In genomic region chr12:1605129-1606020, GRCh38 we compare ENCODE assay signal across 8 cellular contexts. TPM values are rescaled to one million over a fixed set of nuclear protein-coding genes. Genes with fewer than 3 reads are reported as not detected.
A peak's percentile ranks its signal among the peaks of the same experiment; 100 is the strongest.
DNase-seq lines count a peak whose midpoint lies in the region; ATAC-seq, FAIRE-seq and TF ChIP-seq lines count a peak whose summit lies in the region.

No MANE protein-coding gene starts in this region.

- no peaks in the 10 kb centered on the region for H3K9me3 Mint-ChIP-seq in activated CD4-positive, alpha-beta memory T cell treated with anti-CD3 and anti-CD28 coated beads for 36 hours

- H3K4me3 ChIP-seq in A549 (peak overlapping the region; percentile 48), lower lobe of right lung (peak overlapping the region; percentile 58)
- H3K4me3 ChIP-seq in effector memory CD4-positive, alpha-beta T cell (ENCODE audit: insufficient read depth, low read depth, low read length, poor library complexity, severe bottlenecking), result peak overlapping the region; percentile 39

- POLR2A ChIA-PET in A549 (lab: Yijun Ruan, JAX), result interaction anchor here (2.0 kb wide), 1 partner anchor 25 kb away, joined by 6 read pairs; no protein-coding TSS in a partner anchor
- POLR2A ChIA-PET in activated CD4-positive, alpha-beta memory T cell treated with anti-CD3 and anti-CD28 coated beads for 36 hours (lab: Charles Lee), result interaction anchor here (0.6 to 1.9 kb wide), 3 partner anchors 11 to 656 kb away, joined by 3 to 8 read pairs (median 3); partner anchors contain the start of genes FBXL14 and RAD52

- TF ChIP-seq RAD21 in A549 (conservative IDR thresholded peaks at IDR 0.05 in 1 of 2, IDR thresholded peaks at IDR 0.05 in 1 of 2), result peak; percentile 81 to 89

- H3K27ac Mint-ChIP-seq in activated CD4-positive, alpha-beta memory T cell treated with anti-CD3 and anti-CD28 coated beads for 36 hours, result peak overlapping the region; percentile 25

- peaks cover 30% of the 10 kb centered on the region for H3K4me1 Mint-ChIP-seq in activated CD4-positive, alpha-beta memory T cell treated with anti-CD3 and anti-CD28 coated beads for 36 hours (ENCODE audit: low read depth)

- peaks cover 24% of the 10 kb centered on the region for H3K4me1 ChIP-seq in A549
- peaks cover 11% of the 10 kb centered on the region for H3K4me1 ChIP-seq in effector memory CD4-positive, alpha-beta T cell (ENCODE audit: control insufficient read depth, insufficient read depth, low read length, poor library complexity, severe bottlenecking)
- peaks cover 38% of the 10 kb centered on the region for H3K4me1 ChIP-seq in lower lobe of right lung

- under 1% methylated on average over 22 of the region's 22 CpGs for WGBS in A549 (ENCODE audit: missing lambda C conversion rate)

- peak; percentile 86 to 88 for DNase-seq in A549 (ENCODE audit: low read depth in 1 of 2, low spot score in 1 of 2)
- peak; percentile 91 for DNase-seq in NCI-H69 (lab: John Stamatoyannopoulos, UW)
- peak; percentile 67 for DNase-seq in activated CD4-positive, alpha-beta memory T cell treated with anti-CD3 and anti-CD28 coated beads for 36 hours
- DNase-seq in effector memory CD4-positive, alpha-beta T cell, result peak; percentile 25 to 45 (median 26)
- DNase-seq in lower lobe of right lung, result peak; percentile 77
- peak; percentile 42 to 74 (median 48) for DNase-seq in stimulated activated naive CD4-positive, alpha-beta T cell (lab: John Stamatoyannopoulos, UW)

- H3K27me3 Mint-ChIP-seq in activated CD4-positive, alpha-beta memory T cell treated with anti-CD3 and anti-CD28 coated beads for 36 hours, result no peaks in the 10 kb centered on the region

- TF ChIP-seq CTCF in A549 (IDR thresholded peaks at IDR 0.05) (peak; percentile 81), GM12874 (IDR thresholded peaks at IDR 0.05; ENCODE audit: insufficient read depth, low read depth, low read length) (peak; percentile 76), lower lobe of right lung (IDR thresholded peaks at IDR 0.05) (peak; percentile 81)

- no peaks in the 10 kb centered on the region for H3K9me3 ChIP-seq in A549
- H3K9me3 ChIP-seq in effector memory CD4-positive, alpha-beta T cell (ENCODE audit: control insufficient read depth, low read length), result no peaks in the 10 kb centered on the region
- H3K9me3 ChIP-seq in lower lobe of right lung, result no peaks in the 10 kb centered on the region

- FAIRE-seq in A549 (lab: Jason Lieb, UNC), result peak; percentile 54

- no peak for TF ChIP-seq EP300 in A549 (IDR thresholded peaks at IDR 0.05)

- H3K36me3 ChIP-seq in effector memory CD4-positive, alpha-beta T cell (ENCODE audit: control insufficient read depth, insufficient read depth, low read length), result no peaks in the 10 kb centered on the region
- no peaks in the 10 kb centered on the region for H3K36me3 ChIP-seq in lower lobe of right lung

- H3K36me3 Mint-ChIP-seq in activated CD4-positive, alpha-beta memory T cell treated with anti-CD3 and anti-CD28 coated beads for 36 hours, result no peaks in the 10 kb centered on the region

- intact Hi-C loops in activated CD4-positive, alpha-beta memory T cell treated with anti-CD3 and anti-CD28 coated beads for 36 hours (cut with micrococcal nuclease), result loop anchor here (1.0 to 5.0 kb wide), 2 partner anchors 13 to 73 kb away; no protein-coding TSS in a partner anchor
- intact Hi-C loops in lower lobe of right lung (cut with DNase I), result no loop called here

- TF ChIP-seq POLR2A in A549 (IDR thresholded peaks at IDR 0.05; ENCODE audit: low read length), result no peak

- CTCF ChIA-PET in A549 (lab: Yijun Ruan, JAX), result interaction anchor here (0.6 to 2.8 kb wide), 27 partner anchors 10 to 1035 kb away, joined by 3 to 22 read pairs (median 4); partner anchors contain the start of genes RAD52 and WNT5B
- CTCF ChIA-PET in activated CD4-positive, alpha-beta memory T cell treated with anti-CD3 and anti-CD28 coated beads for 36 hours (lab: Charles Lee), result interaction anchor here (0.6 to 2.5 kb wide), 13 partner anchors 9 to 501 kb away, joined by 3 to 27 read pairs (median 6); partner anchors contain the start of gene WNT5B

- peak overlapping the region; percentile 74 for H3K4me3 Mint-ChIP-seq in activated CD4-positive, alpha-beta memory T cell treated with anti-CD3 and anti-CD28 coated beads for 36 hours

- H3K27ac ChIP-seq in A549 (peak overlapping the region; percentile 63 to 83), lower lobe of right lung (peak overlapping the region; percentile 92)
- no peak overlapping the region for H3K27ac ChIP-seq in effector memory CD4-positive, alpha-beta T cell (ENCODE audit: insufficient read depth, low read length, poor library complexity, severe bottlenecking)

- peak overlapping the region; percentile 97 for H3K4me2 ChIP-seq in A549

- ATAC-seq in A549, result peak; percentile 91 to 92
- peak; percentile 11 for ATAC-seq in HG03378 (IDR thresholded peaks at IDR 0.05; ENCODE audit: unreplicated experiment)
- peak; percentile 90 to 92 for ATAC-seq in lower lobe of right lung

- H3K27me3 ChIP-seq in effector memory CD4-positive, alpha-beta T cell (replicated peaks; ENCODE audit: control insufficient read depth, insufficient read depth, low read length, poor library complexity, severe bottlenecking), result no peaks in the 10 kb centered on the region
- no peaks in the 10 kb centered on the region for H3K27me3 ChIP-seq in lower lobe of right lung (ENCODE audit: low read depth)

TF ChIP-seq in A549, 52 proteins besides CTCF, POLR2A, EP300 and RAD21:
- peak; percentile 44; the same call in 2 of the 3 replicates for TF ChIP-seq SMC3 (IDR thresholded peaks at IDR 0.05)
- 0 out of 2 replicates have a peak, but pooled peaks have one; percentile 6 for TF ChIP-seq RCOR1 (IDR thresholded peaks at IDR 0.05; ENCODE audit: low read depth, low read length)
- TF ChIP-seq CBX2 (IDR thresholded peaks at IDR 0.05; ENCODE audit: borderline replicate concordance, low read depth), result no peak
- TF ChIP-seq NR3C1 (IDR thresholded peaks at IDR 0.05), result no peak
- TF ChIP-seq JUN (IDR thresholded peaks at IDR 0.05), result 0 out of 5 replicates have a peak, but pooled peaks of 1 of the 2 experiments have one; percentile 39
- TF ChIP-seq, protein P1, sequence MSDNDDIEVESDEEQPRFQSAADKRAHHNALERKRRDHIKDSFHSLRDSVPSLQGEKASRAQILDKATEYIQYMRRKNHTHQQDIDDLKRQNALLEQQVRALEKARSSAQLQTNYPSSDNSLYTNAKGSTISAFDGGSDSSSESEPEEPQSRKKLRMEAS (IDR thresholded peaks at IDR 0.05), result peak; percentile 43; the same call in 1 of the 2 replicates
- peak; percentile 83 for TF ChIP-seq MAFK (IDR thresholded peaks at IDR 0.05; ENCODE audit: partially characterized antibody)
- TF ChIP-seq E2F6 (IDR thresholded peaks at IDR 0.05; ENCODE audit: borderline replicate concordance, low read depth), result peak; percentile 18; the same call in 1 of the 2 replicates

RNA-seq across cellular contexts. Expression of gene FBXL14, which starts 11.0 kb away (rescaled TPM):
- polyA plus RNA-seq in A549 (2011; rRNA removed) (6.7 and 8.2 TPM in 2 replicates), A549 (2017; fragmentation: RNase III; extraction: RNeasy Plus Mini Kit Qiagen cat#74134 plus additional on column Dnase treatment) (6.5 to 8.1 TPM (median 7.1 TPM) in 3 replicates)
- polyA plus RNA-seq in A549 (2012; cell fraction: cytosol; rRNA removed), result 19.5 and 28.3 TPM in 2 replicates
- 12.6 and 21.7 TPM in 2 replicates for polyA plus RNA-seq in A549 (2012; cell fraction: nucleus; rRNA removed)
- polyA minus RNA-seq in A549 (2011; rRNA and poly(A)+ RNA removed), result 10.7 and 17.9 TPM in 2 replicates
- total RNA-seq in activated CD4-positive, alpha-beta memory T cell treated with anti-CD3 and anti-CD28 coated beads for 36 hours, result 10 to 100 TPM; 13.5 to 14.4 TPM
- 16.6 TPM for total RNA-seq in lower lobe of right lung

RNA-seq across cellular contexts. Expression of gene WNT5B, which starts 23.7 kb away (rescaled TPM):
- polyA plus RNA-seq in A549 (2011; rRNA removed) (1.3 TPM in 2 replicates), A549 (2017; fragmentation: RNase III; extraction: RNeasy Plus Mini Kit Qiagen cat#74134 plus additional on column Dnase treatment) (1.0 to 1.6 TPM (median 1.5 TPM) in 3 replicates)
- 1.0 and 2.1 TPM in 2 replicates for polyA plus RNA-seq in A549 (2012; cell fraction: cytosol; rRNA removed)
- polyA plus RNA-seq in A549 (2012; cell fraction: nucleus; rRNA removed), result 4.0 and 4.2 TPM in 2 replicates
- 1.4 and 2.9 TPM in 2 replicates for polyA minus RNA-seq in A549 (2011; rRNA and poly(A)+ RNA removed)
- total RNA-seq in activated CD4-positive, alpha-beta memory T cell treated with anti-CD3 and anti-CD28 coated beads for 36 hours, result not detected
- 6.1 TPM for total RNA-seq in lower lobe of right lung

Comparison
In these comparisons a context has a peak if more than half of its experiments do, and no peak if none do; other contexts are left out.
1. ATAC-seq: peak in every context shown above with its lines; median percentile 92 in A549; 91 in lower lobe of right lung; 11 in HG03378.
2. DNase-seq: peak in every context shown above with its lines; median percentile 91 in NCI-H69; 87 in A549; 77 in lower lobe of right lung; 67 in activated CD4-positive, alpha-beta memory T cell treated with anti-CD3 and anti-CD28 coated beads for 36 hours; 48 in stimulated activated naive CD4-positive, alpha-beta T cell; 26 in effector memory CD4-positive, alpha-beta T cell.